ENCODE assay signal across 7 cellular contexts in genomic region chr1:200930285-200930684, GRCh38. TPM values are rescaled to one million over a fixed set of nuclear protein-coding genes. Genes with fewer than 3 reads are reported as not detected.
"Had no signal": no experiment of that assay in that cellular context is flagged by ENCODE, and none has a peak within 500 bp of the region (broad histone marks: within the 10 kb centered on the region; RNA-seq: fewer than 3 reads in every experiment).

No MANE protein-coding gene starts in this region.

RNA-seq across cellular contexts. Expression of gene INAVA, which starts 35.6 kb away (rescaled TPM):
- total RNA-seq: GM23248, HFFc6 had no signal
- polyA plus RNA-seq: GM23248 had no signal

RNA-seq across cellular contexts. Expression of gene GPR25, which starts 57.5 kb away (rescaled TPM):
- total RNA-seq: GM23248, GM23338, H1, H4, H7, H9, HFFc6 had no signal
- polyA plus RNA-seq: GM23248, GM23338, H1 had no signal
